ENCODE assay signal across 8 cellular contexts in the genomic region with DNA sequence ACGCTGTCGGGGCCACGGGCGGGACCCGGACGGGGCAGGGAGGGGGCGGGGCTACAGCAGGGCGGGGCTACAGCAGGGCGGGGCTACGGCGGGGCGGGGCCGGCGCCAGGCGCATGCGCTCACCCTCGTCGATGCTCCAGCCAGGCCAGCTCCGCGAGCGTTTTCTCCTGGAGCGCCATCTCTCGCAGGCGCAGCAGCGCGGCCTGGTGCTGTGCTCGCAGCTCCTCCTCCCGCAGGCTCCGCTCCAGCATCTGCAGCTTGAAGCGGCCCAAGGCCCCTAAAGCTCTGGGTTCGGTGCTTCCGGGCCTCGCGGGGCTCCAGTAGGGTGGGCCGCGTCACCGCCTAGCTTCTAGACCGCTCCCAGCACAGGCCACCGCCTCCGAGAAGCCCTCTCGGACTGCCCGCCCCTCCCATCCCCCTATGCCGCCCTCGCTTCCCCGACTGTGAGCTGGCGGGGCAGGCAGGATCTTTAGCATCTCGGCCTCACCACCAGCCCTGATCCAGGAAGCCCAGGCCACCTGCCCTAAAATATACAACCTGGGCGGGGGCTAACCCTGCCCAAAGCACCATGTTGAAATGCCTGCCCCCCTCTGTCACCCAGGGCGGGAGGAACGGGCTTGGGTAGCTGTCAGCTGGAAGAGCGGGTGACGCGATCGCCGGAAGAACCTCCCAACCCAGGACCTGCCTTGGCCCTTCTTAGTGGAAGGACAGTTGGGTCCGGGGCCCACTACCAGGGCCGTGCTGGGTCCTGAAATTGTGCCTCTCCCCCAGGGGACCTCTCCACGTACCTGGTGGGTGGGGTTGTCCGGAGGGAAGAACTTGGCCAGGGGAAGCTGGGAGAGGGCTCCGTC. TPM values are rescaled to one million over a fixed set of nuclear protein-coding genes. Genes with fewer than 3 reads are reported as not detected.
A peak's percentile ranks its signal among the peaks of the same experiment; 100 is the strongest.
DNase-seq lines count a peak whose midpoint lies in the region; ATAC-seq and TF ChIP-seq lines count a peak whose summit lies in the region.

No MANE protein-coding gene starts in this region.

- H3K36me3 Mint-ChIP-seq in CD8-positive, alpha-beta T cell = no peaks in the 10 kb centered on the region
- no peaks in the 10 kb centered on the region for H3K36me3 Mint-ChIP-seq in IgD-negative memory B cell

- no peak overlapping the region for H3K9ac ChIP-seq in rectal smooth muscle tissue (ENCODE audit: low read length)

- DNase-seq in CD8-positive, alpha-beta T cell = peak; percentile 74 to 94 (median 84)
- DNase-seq in T-helper 2 cell = peak; percentile 70 to 89 (median 76)
- peak; percentile 99 for DNase-seq in hepatic stellate cell (ENCODE audit: low spot score)
- DNase-seq in vagina (ENCODE audit: extremely low spot score in 2 of 2) = no peak

- H3K4me1 ChIP-seq in CD8-positive, alpha-beta T cell (ENCODE audit: insufficient read depth, low read length) = peaks cover 6% of the 10 kb centered on the region
- no peaks in the 10 kb centered on the region for H3K4me1 ChIP-seq in rectal smooth muscle tissue (ENCODE audit: control insufficient read depth, insufficient read depth, low read length)
- H3K4me1 ChIP-seq in vagina = peaks cover 7% of the 10 kb centered on the region

- no peaks in the 10 kb centered on the region for H3K9me3 ChIP-seq in CD8-positive, alpha-beta T cell (ENCODE audit: low read length)
- H3K9me3 ChIP-seq in vagina = no peaks in the 10 kb centered on the region

- no peaks in the 10 kb centered on the region for H3K9me3 Mint-ChIP-seq in CD8-positive, alpha-beta T cell
- no peaks in the 10 kb centered on the region for H3K9me3 Mint-ChIP-seq in IgD-negative memory B cell

- POLR2A ChIA-PET in CD8-positive, alpha-beta T cell (lab: Charles Lee) = interaction anchor here (0.6 to 1.2 kb wide), 4 partner anchors 8 to 89 kb away, joined by 3 to 4 read pairs (median 3); no protein-coding TSS in a partner anchor

- H3K4me1 Mint-ChIP-seq in CD8-positive, alpha-beta T cell (ENCODE audit: low read depth) = peaks cover 6% of the 10 kb centered on the region
- H3K4me1 Mint-ChIP-seq in IgD-negative memory B cell = peaks cover 0 to 10% (median 0%) of the 10 kb centered on the region in 3 donors

- no peaks in the 10 kb centered on the region for H3K27me3 Mint-ChIP-seq in CD8-positive, alpha-beta T cell (ENCODE audit: low read depth)
- peaks cover 2% of the 10 kb centered on the region for H3K27me3 Mint-ChIP-seq in IgD-negative memory B cell

- intact Hi-C loops in CD8-positive, alpha-beta T cell (cut with DNase I, micrococcal nuclease) = loop anchor here in 1 of 2 experiments (1.0 to 5.0 kb wide), 4 partner anchors 22 to 305 kb away; partner anchors contain the start of genes DNLZ, QSOX2, SEC16A and UBAC1
- intact Hi-C loops in vagina (cut with DNase I) = no loop called here

- peak overlapping the region; percentile 80 for H3K4me3 ChIP-seq in CD8-positive, alpha-beta T cell (ENCODE audit: low read depth, low read length)
- H3K4me3 ChIP-seq in rectal smooth muscle tissue (ENCODE audit: low read length) (peak overlapping the region; percentile 67), vagina (peak overlapping the region; percentile 41 to 47)

- CTCF ChIA-PET in CD8-positive, alpha-beta T cell (lab: Charles Lee) = interaction anchor here (0.7 to 1.4 kb wide), 5 partner anchors 9 to 43 kb away, joined by 3 to 4 read pairs (median 3); no protein-coding TSS in a partner anchor

- peak overlapping the region; percentile 81 for H3K4me3 Mint-ChIP-seq in CD8-positive, alpha-beta T cell
- H3K4me3 Mint-ChIP-seq in IgD-negative memory B cell = peak overlapping the region; percentile 61 to 90 (median 82)

- TF ChIP-seq CTCF in CD8-positive, alpha-beta T cell (IDR thresholded peaks at IDR 0.05) = peak; percentile 18
- no peak for TF ChIP-seq CTCF in vagina (IDR thresholded peaks at IDR 0.05)

- H3K27ac Mint-ChIP-seq in CD8-positive, alpha-beta T cell = peak overlapping the region; percentile 58
- H3K27ac Mint-ChIP-seq in IgD-negative memory B cell = peak overlapping the region in 2 of 3 donors; percentile 64 to 81

- TF ChIP-seq POLR2A in vagina (IDR thresholded peaks at IDR 0.05) = no peak

- no peaks in the 10 kb centered on the region for H3K36me3 ChIP-seq in CD8-positive, alpha-beta T cell (ENCODE audit: insufficient read depth, low read length)
- H3K36me3 ChIP-seq in rectal smooth muscle tissue (ENCODE audit: control insufficient read depth, insufficient read depth, low read length) = no peaks in the 10 kb centered on the region
- H3K36me3 ChIP-seq in vagina = no peaks in the 10 kb centered on the region

- peak; percentile 98 for ATAC-seq in CD8-positive, alpha-beta T cell
- ATAC-seq in GM21367 (IDR thresholded peaks at IDR 0.05; ENCODE audit: unreplicated experiment) = peak; percentile 54

- H3K27ac ChIP-seq in CD8-positive, alpha-beta T cell (ENCODE audit: low read depth, low read length) = peak overlapping the region; percentile 51
- H3K27ac ChIP-seq in angular gyrus (ENCODE audit: low read depth, low read length) (peak overlapping the region; percentile 48), rectal smooth muscle tissue (ENCODE audit: low read depth, low read length) (no peak overlapping the region), vagina (no peak overlapping the region)

- H3K27me3 ChIP-seq in CD8-positive, alpha-beta T cell (ENCODE audit: insufficient read depth, low read length) = no peaks in the 10 kb centered on the region
- H3K27me3 ChIP-seq in rectal smooth muscle tissue (ENCODE audit: control insufficient read depth, insufficient read depth, low read length) (no peaks in the 10 kb centered on the region), vagina (no peaks in the 10 kb centered on the region)

RNA-seq across cellular contexts. Expression of gene QSOX2, which starts 21.9 kb away (rescaled TPM):
- 10 to 100 TPM; 13.8 to 14.2 TPM for total RNA-seq in CD8-positive, alpha-beta T cell
- 2.1 TPM for polyA plus RNA-seq in IgD-negative memory B cell
- 6.1 TPM for total RNA-seq in vagina

RNA-seq across cellular contexts. Expression of gene CCDC187, which starts 36.4 kb away (rescaled TPM):
- under 1 TPM; 0.03 to 0.11 TPM for total RNA-seq in CD8-positive, alpha-beta T cell
- 0.15 TPM for polyA plus RNA-seq in IgD-negative memory B cell
- not detected for total RNA-seq in vagina

RNA-seq across cellular contexts. Expression of gene GPSM1, which starts 59.9 kb away (rescaled TPM):
- total RNA-seq in CD8-positive, alpha-beta T cell = 1 to 10 TPM; 5.4 to 6.6 TPM
- not detected for polyA plus RNA-seq in IgD-negative memory B cell
- total RNA-seq in vagina = 35.4 TPM

Comparison
In these comparisons a context has a peak if more than half of its experiments do, and no peak if none do; other contexts are left out.
1. DNase-seq: peak in CD8-positive, alpha-beta T cell (7 of 7), T-helper 2 cell (5 of 5) and hepatic stellate cell (single experiment); none in vagina (0 of 2).
2. H3K27ac ChIP-seq: peak in CD8-positive, alpha-beta T cell (single experiment) and angular gyrus (single experiment); none in rectal smooth muscle tissue (single experiment) and vagina (single experiment).
3. Peak in every context shown above with its lines, with median percentiles within 50 percentile points of each other: H3K4me3 ChIP-seq.